Comparison of ENCODE assay signal across 20 cellular contexts in genomic region chr10:85280014-85280413, GRCh38.
DNase-seq lines count a peak whose midpoint lies in the region; ATAC-seq, FAIRE-seq and TF ChIP-seq lines count a peak whose summit lies in the region.
"Had no signal": no experiment of that assay in that cellular context is flagged by ENCODE, and none has a peak within 500 bp of the region (broad histone marks: within the 10 kb centered on the region; RNA-seq: fewer than 3 reads in every experiment).

No MANE protein-coding gene starts in this region.

- no peak for TF ChIP-seq CTCF in Caco-2 (IDR thresholded peaks at IDR 0.05; ENCODE audit: insufficient read depth in 1 of 2, low read depth in 1 of 2, low read length in 1 of 2, severe bottlenecking in 1 of 2, unreplicated experiment in 1 of 2)
- no peak for TF ChIP-seq CTCF in HepG2 (CRISPR knock-in tag; IDR thresholded peaks at IDR 0.05)
- TF ChIP-seq CTCF in suprapubic skin (IDR thresholded peaks at IDR 0.05): no peak

- CTCF ChIA-PET in Caco-2 (lab: Charles Lee): no interaction called here
- CTCF ChIA-PET in HepG2 (lab: Yijun Ruan, JAX; ENCODE audit: low intra/inter-chr PET ratio, low total read pairs): no interaction called here

- TF ChIP-seq POLR2A in HepG2 (IDR thresholded peaks at IDR 0.05; ENCODE audit: insufficient read depth in 1 of 2, low read depth in 2 of 2, low read length in 2 of 2) (no peak), suprapubic skin (IDR thresholded peaks at IDR 0.05) (no peak)

- H3K9ac ChIP-seq in HepG2 (ENCODE audit: insufficient read depth, low read depth, low read length): no peak overlapping the region

- H3K4me1 ChIP-seq in Caco-2 (peaks cover 24% of the 10 kb centered on the region), HepG2 (ENCODE audit: insufficient read depth, low read length) (peaks cover 11% of the 10 kb centered on the region; the same call in 1 of the 2 replicates), suprapubic skin (no peaks in the 10 kb centered on the region)
- H3K4me1 ChIP-seq: gastroesophageal sphincter had no signal

- H3K4me2 ChIP-seq in HepG2 (ENCODE audit: low read depth, low read length): no peak overlapping the region

- intact Hi-C loops in Caco-2 (cut with micrococcal nuclease; ENCODE audit: unreplicated experiment): loop anchor here (5.0 kb wide), 1 partner anchor 132 kb away; no protein-coding TSS in a partner anchor
- intact Hi-C loops in HepG2 (cut with micrococcal nuclease; ENCODE audit: unreplicated experiment): no loop called here

- no peaks in the 10 kb centered on the region for H3K9me3 ChIP-seq in Caco-2
- H3K9me3 ChIP-seq in MG63: no peaks in the 10 kb centered on the region
- H3K9me3 ChIP-seq in HepG2 (ENCODE audit: low read length): no peaks in the 10 kb centered on the region
- H3K9me3 ChIP-seq in suprapubic skin: peaks cover 5% of the 10 kb centered on the region
- H3K9me3 ChIP-seq: gastroesophageal sphincter, neutrophil had no signal

- FAIRE-seq in HepG2 (lab: Jason Lieb, UNC): no peak
- FAIRE-seq: astrocyte had no signal

- WGBS in HepG2 (ENCODE audit: low lambda C conversion rate): 0% methylated on average over 2 of the region's 4 CpGs
- 31% methylated on average over 2 of the region's 4 CpGs for WGBS in suprapubic skin

- H3K27me3 Mint-ChIP-seq in Caco-2 (ENCODE audit: insufficient read depth, unreplicated experiment): no peaks in the 10 kb centered on the region

- ATAC-seq in HepG2 (peak; percentile 84), GM21786 (IDR thresholded peaks at IDR 0.05; ENCODE audit: unreplicated experiment) (no peak)
- ATAC-seq: gastroesophageal sphincter, sciatic nerve had no signal

- no peaks in the 10 kb centered on the region for H3K79me2 ChIP-seq in HepG2 (ENCODE audit: insufficient read depth, low read length)

- POLR2A ChIA-PET in Caco-2 (lab: Charles Lee) (no interaction called here), HepG2 (lab: Yijun Ruan, JAX) (no interaction called here)

- H3K36me3 Mint-ChIP-seq in Caco-2 (ENCODE audit: insufficient read depth, unreplicated experiment): no peaks in the 10 kb centered on the region

- no peaks in the 10 kb centered on the region for H4K20me1 ChIP-seq in HepG2 (ENCODE audit: insufficient read depth, low read length)

- no peak for TF ChIP-seq RAD21 in HepG2 (CRISPR knock-in tag; IDR thresholded peaks at IDR 0.05)

- no TSS peak for BruUV-seq in Caco-2 (replicated peaks; lab: Mats Ljungman, UMichigan)
- BruUV-seq in HepG2 (replicated peaks; lab: Mats Ljungman, UMichigan): no TSS peak

- H3K4me3 ChIP-seq in Caco-2 (ENCODE audit: low read depth, low read length) (no peak overlapping the region), MG63 (no peak overlapping the region), HepG2 (replicated peaks in 1 of 3; ENCODE audit: insufficient read depth in 1 of 3, low read depth in 2 of 3, low read length in 3 of 3) (no peak overlapping the region), suprapubic skin (no peak overlapping the region)
- H3K4me3 ChIP-seq: coronary artery, gastroesophageal sphincter had no signal

- H3K4me3 Mint-ChIP-seq in Caco-2 (ENCODE audit: unreplicated experiment): no peak overlapping the region

- DNase-seq in Caco-2: peak; percentile 57 to 68
- DNase-seq in MG63: peak; percentile 9
- DNase-seq in SW480 (ENCODE audit: low spot score): peak; percentile 9
- peak; percentile 57 for DNase-seq in HepG2 (ENCODE audit: low spot score)
- no peak for DNase-seq in suprapubic skin (ENCODE audit: low spot score in 2 of 2)
- DNase-seq in stimulated activated CD4-positive, alpha-beta T cell treated with anti-CD3 and anti-CD28 coated beads, Interleukin-1b, Interleukin-23, amount 100 ng/mL, for 48 hours: no peak
- no peak for DNase-seq in activated CD4-positive, CD25-positive, alpha-beta regulatory T cell treated with anti-CD3 and anti-CD28 coated beads, Interleukin-2, amount 50 U/mL, for 72 hours
- DNase-seq: activated CD4-positive, alpha-beta T cell treated with anti-CD3 and anti-CD28 coated beads for 4 hours; activated CD8-positive, alpha-beta memory T cell treated with anti-CD3 and anti-CD28 coated beads, Interleukin-2, amount 50 U/mL, for 48 hours; activated naive CD4-positive, alpha-beta T cell treated with Interleukin-2 at 50 U/mL for 16 hours; NCI-H2171; SIG-M5; stimulated activated CD4-positive, alpha-beta T cell treated with anti-CD3 and anti-CD28 coated beads, Interleukin-2, amount 100 ng/mL, for 24 hours had no signal

- H3K36me3 ChIP-seq in Caco-2 (ENCODE audit: control insufficient read depth, insufficient read depth, low read length) (no peaks in the 10 kb centered on the region), MG63 (no peaks in the 10 kb centered on the region), HepG2 (replicated peaks in 1 of 2; ENCODE audit: control insufficient read depth in 1 of 2, insufficient read depth in 2 of 2, low read length in 2 of 2) (no peaks in the 10 kb centered on the region), suprapubic skin (no peaks in the 10 kb centered on the region)
- H3K36me3 ChIP-seq: gastroesophageal sphincter, neutrophil had no signal

- H3K9me3 Mint-ChIP-seq in Caco-2 (ENCODE audit: unreplicated experiment): no peaks in the 10 kb centered on the region

- H3K27ac Mint-ChIP-seq in Caco-2 (ENCODE audit: unreplicated experiment): peak overlapping the region; percentile 56

- no peaks in the 10 kb centered on the region for H3K4me1 Mint-ChIP-seq in Caco-2 (ENCODE audit: low read depth, unreplicated experiment)

- H2AFZ ChIP-seq in HepG2 (ENCODE audit: low read length): no peak overlapping the region

- H3K27me3 ChIP-seq in Caco-2 (replicated peaks; ENCODE audit: control insufficient read depth, insufficient read depth, low read length): no peaks in the 10 kb centered on the region
- no peaks in the 10 kb centered on the region for H3K27me3 ChIP-seq in MG63
- no peaks in the 10 kb centered on the region for H3K27me3 ChIP-seq in HepG2 (ENCODE audit: control insufficient read depth in 1 of 2, insufficient read depth in 2 of 2, low read length in 2 of 2)
- H3K27me3 ChIP-seq in suprapubic skin: no peaks in the 10 kb centered on the region
- H3K27me3 ChIP-seq: gastroesophageal sphincter, neutrophil had no signal

- in situ Hi-C loops in HepG2 (cut with HindIII; ENCODE audit: extremely low pct_ligation_motif_present, low pct_unique_long_range_greater_than_20kb): no loop called here

- H3K27ac ChIP-seq in HepG2 (ENCODE audit: extremely low read length, insufficient read depth, low read length): no peak overlapping the region
- H3K27ac ChIP-seq in suprapubic skin: no peak overlapping the region
- H3K27ac ChIP-seq: coronary artery, epithelial cell of prostate, gastroesophageal sphincter, neutrophil had no signal

- no peak for TF ChIP-seq EP300 in HepG2 (IDR thresholded peaks at IDR 0.05; ENCODE audit: low read depth in 2 of 2, low read length in 2 of 2)
- TF ChIP-seq EP300 in HepG2 (CRISPR knock-in tag; IDR thresholded peaks at IDR 0.05; ENCODE audit: borderline replicate concordance): no peak
- no peak for TF ChIP-seq EP300 in suprapubic skin (IDR thresholded peaks at IDR 0.05)

TF ChIP-seq in HepG2, 621 proteins besides CTCF, POLR2A, EP300 and RAD21 (continues in another document):
- TF ChIP-seq ZEB1 (IDR thresholded peaks at IDR 0.05; ENCODE audit: insufficient replicate concordance, low read depth): no peak
- TF ChIP-seq, protein P1, sequence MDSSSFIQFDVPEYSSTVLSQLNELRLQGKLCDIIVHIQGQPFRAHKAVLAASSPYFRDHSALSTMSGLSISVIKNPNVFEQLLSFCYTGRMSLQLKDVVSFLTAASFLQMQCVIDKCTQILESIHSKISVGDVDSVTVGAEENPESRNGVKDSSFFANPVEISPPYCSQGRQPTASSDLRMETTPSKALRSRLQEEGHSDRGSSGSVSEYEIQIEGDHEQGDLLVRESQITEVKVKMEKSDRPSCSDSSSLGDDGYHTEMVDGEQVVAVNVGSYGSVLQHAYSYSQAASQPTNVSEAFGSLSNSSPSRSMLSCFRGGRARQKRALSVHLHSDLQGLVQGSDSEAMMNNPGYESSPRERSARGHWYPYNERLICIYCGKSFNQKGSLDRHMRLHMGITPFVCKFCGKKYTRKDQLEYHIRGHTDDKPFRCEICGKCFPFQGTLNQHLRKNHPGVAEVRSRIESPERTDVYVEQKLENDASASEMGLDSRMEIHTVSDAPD (CRISPR knock-in tag; IDR thresholded peaks at IDR 0.05): 0 out of 2 replicates have a peak, but pooled peaks have one; percentile 34
- TF ChIP-seq TEAD3 (CRISPR knock-in tag; optimal IDR thresholded peaks at IDR 0.05; ENCODE audit: borderline replicate concordance): peak; percentile 64
- TF ChIP-seq FOXA1 (IDR thresholded peaks at IDR 0.05): no peak
- TF ChIP-seq FOXA1 (CRISPR knock-in tag; IDR thresholded peaks at IDR 0.05): 0 out of 2 replicates have a peak, but pooled peaks have one; percentile 28
- TF ChIP-seq TFDP2 (CRISPR knock-in tag; IDR thresholded peaks at IDR 0.05): no peak
- TF ChIP-seq MLLT10 (CRISPR knock-in tag; IDR thresholded peaks at IDR 0.05): no peak
- TF ChIP-seq SNAI1 (CRISPR knock-in tag; IDR thresholded peaks at IDR 0.05; ENCODE audit: borderline replicate concordance): no peak

Comparison
In these comparisons a context has a peak if more than half of its experiments do, and no peak if none do; other contexts are left out.
1. DNase-seq: peak in Caco-2 (2 of 2), MG63 (single experiment), SW480 (single experiment) and HepG2 (single experiment); none in suprapubic skin (0 of 2), stimulated activated CD4-positive, alpha-beta T cell treated with anti-CD3 and anti-CD28 coated beads, Interleukin-1b, Interleukin-23, amount 100 ng/mL, for 48 hours (single experiment) and activated CD4-positive, CD25-positive, alpha-beta regulatory T cell treated with anti-CD3 and anti-CD28 coated beads, Interleukin-2, amount 50 U/mL, for 72 hours (single experiment).